1 cellular context compared by ENCODE assay signal in genomic region chr1:11805454-11806306, GRCh38.
TF ChIP-seq lines count a peak whose summit lies in the region.

A gene with protein sequence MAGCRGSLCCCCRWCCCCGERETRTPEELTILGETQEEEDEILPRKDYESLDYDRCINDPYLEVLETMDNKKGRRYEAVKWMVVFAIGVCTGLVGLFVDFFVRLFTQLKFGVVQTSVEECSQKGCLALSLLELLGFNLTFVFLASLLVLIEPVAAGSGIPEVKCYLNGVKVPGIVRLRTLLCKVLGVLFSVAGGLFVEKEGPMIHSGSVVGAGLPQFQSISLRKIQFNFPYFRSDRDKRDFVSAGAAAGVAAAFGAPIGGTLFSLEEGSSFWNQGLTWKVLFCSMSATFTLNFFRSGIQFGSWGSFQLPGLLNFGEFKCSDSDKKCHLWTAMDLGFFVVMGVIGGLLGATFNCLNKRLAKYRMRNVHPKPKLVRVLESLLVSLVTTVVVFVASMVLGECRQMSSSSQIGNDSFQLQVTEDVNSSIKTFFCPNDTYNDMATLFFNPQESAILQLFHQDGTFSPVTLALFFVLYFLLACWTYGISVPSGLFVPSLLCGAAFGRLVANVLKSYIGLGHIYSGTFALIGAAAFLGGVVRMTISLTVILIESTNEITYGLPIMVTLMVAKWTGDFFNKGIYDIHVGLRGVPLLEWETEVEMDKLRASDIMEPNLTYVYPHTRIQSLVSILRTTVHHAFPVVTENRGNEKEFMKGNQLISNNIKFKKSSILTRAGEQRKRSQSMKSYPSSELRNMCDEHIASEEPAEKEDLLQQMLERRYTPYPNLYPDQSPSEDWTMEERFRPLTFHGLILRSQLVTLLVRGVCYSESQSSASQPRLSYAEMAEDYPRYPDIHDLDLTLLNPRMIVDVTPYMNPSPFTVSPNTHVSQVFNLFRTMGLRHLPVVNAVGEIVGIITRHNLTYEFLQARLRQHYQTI (plus strand): TSS chr1:11806191. CDS start chr1:11806263, 72 bp downstream.
Gene MTHFR, minus strand, starts transcription at chr1:11805964. Its CDS starts 2,848 bp downstream, at chr1:11803116.

TF ChIP-seq in HepG2, 621 proteins besides CTCF, POLR2A, EP300 and RAD21 (continued from another document and continues in another):
- TF ChIP-seq, protein P1, sequence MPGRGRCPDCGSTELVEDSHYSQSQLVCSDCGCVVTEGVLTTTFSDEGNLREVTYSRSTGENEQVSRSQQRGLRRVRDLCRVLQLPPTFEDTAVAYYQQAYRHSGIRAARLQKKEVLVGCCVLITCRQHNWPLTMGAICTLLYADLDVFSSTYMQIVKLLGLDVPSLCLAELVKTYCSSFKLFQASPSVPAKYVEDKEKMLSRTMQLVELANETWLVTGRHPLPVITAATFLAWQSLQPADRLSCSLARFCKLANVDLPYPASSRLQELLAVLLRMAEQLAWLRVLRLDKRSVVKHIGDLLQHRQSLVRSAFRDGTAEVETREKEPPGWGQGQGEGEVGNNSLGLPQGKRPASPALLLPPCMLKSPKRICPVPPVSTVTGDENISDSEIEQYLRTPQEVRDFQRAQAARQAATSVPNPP (CRISPR knock-in tag; IDR thresholded peaks at IDR 0.05), result peak; percentile 54; the same call in 1 of the 2 replicates
- TF ChIP-seq ZNF792 (CRISPR knock-in tag; IDR thresholded peaks at IDR 0.05) (peak; percentile 82; the same call in 1 of the 2 replicates), MBNL3 (CRISPR knock-in tag; conservative IDR thresholded peaks at IDR 0.05) (no peak), ZBTB4 (CRISPR knock-in tag; IDR thresholded peaks at IDR 0.05; ENCODE audit: borderline replicate concordance) (peak; percentile 81), FOXP1 (IDR thresholded peaks at IDR 0.05) (no peak), FOXP1 (CRISPR knock-in tag; IDR thresholded peaks at IDR 0.05) (0 out of 2 replicates have a peak, but pooled peaks have one; percentile 28), ZC3H13 (CRISPR knock-in tag; IDR thresholded peaks at IDR 0.05) (peak; percentile 84), ZFX (CRISPR knock-in tag; IDR thresholded peaks at IDR 0.05; ENCODE audit: low read depth) (peak; percentile 84), KLF9 (CRISPR knock-in tag; IDR thresholded peaks at IDR 0.05; ENCODE audit: low read depth) (0 out of 2 replicates have a peak, but pooled peaks have one; percentile 43), ZBTB25 (CRISPR knock-in tag; IDR thresholded peaks at IDR 0.05) (peak; percentile 91; the same call in 1 of the 2 replicates), HCFC1 (IDR thresholded peaks at IDR 0.05; ENCODE audit: low read depth, low read length) (peak; percentile 58), MIXL1 (CRISPR knock-in tag; IDR thresholded peaks at IDR 0.05) (0 out of 2 replicates have a peak, but pooled peaks have one; percentile 30), ZNF580 (CRISPR knock-in tag; IDR thresholded peaks at IDR 0.05; ENCODE audit: borderline replicate concordance, low read depth) (peak; percentile 39; the same call in 1 of the 2 replicates), PHF21A (CRISPR knock-in tag; IDR thresholded peaks at IDR 0.05) (peak; percentile 54; the same call in 1 of the 2 replicates), ZNF567 (CRISPR knock-in tag; IDR thresholded peaks at IDR 0.05; ENCODE audit: borderline replicate concordance) (peak; percentile 91; the same call in 1 of the 2 replicates), NFYC (CRISPR knock-in tag; IDR thresholded peaks at IDR 0.05) (peak; percentile 90), ZBTB7A (CRISPR knock-in tag; IDR thresholded peaks at IDR 0.05) (no peak; the same call in 1 of the 2 replicates), MTA3 (CRISPR knock-in tag; IDR thresholded peaks at IDR 0.05) (0 out of 2 replicates have a peak, but pooled peaks have one; percentile 52), RBM39 (IDR thresholded peaks at IDR 0.05; ENCODE audit: low read depth, low read length, poor library complexity, severe bottlenecking) (peak; percentile 51), ADNP (CRISPR knock-in tag; IDR thresholded peaks at IDR 0.05) (no peak), AKAP8 (CRISPR knock-in tag; IDR thresholded peaks at IDR 0.05) (peak; percentile 71; the same call in 1 of the 2 replicates), YEATS4 (CRISPR knock-in tag; IDR thresholded peaks at IDR 0.05; ENCODE audit: borderline replicate concordance) (peak; percentile 83), ARHGAP35 (CRISPR knock-in tag; IDR thresholded peaks at IDR 0.05; ENCODE audit: borderline replicate concordance) (peak; percentile 40; the same call in 1 of the 2 replicates), MEIS1 (CRISPR knock-in tag; IDR thresholded peaks at IDR 0.05; ENCODE audit: borderline replicate concordance) (peak; percentile 68; the same call in 1 of the 2 replicates), CBFB (CRISPR knock-in tag; IDR thresholded peaks at IDR 0.05) (peak; percentile 66; the same call in 1 of the 2 replicates), EZH2 (conservative IDR thresholded peaks at IDR 0.05; ENCODE audit: low read depth, low read length) (no peak), ZNF138 (CRISPR knock-in tag; IDR thresholded peaks at IDR 0.05; ENCODE audit: low read depth) (0 out of 2 replicates have a peak, but pooled peaks have one; percentile 72), FOSL2 (CRISPR knock-in tag; IDR thresholded peaks at IDR 0.05) (peak; percentile 87), ZNF724P (CRISPR knock-in tag; IDR thresholded peaks at IDR 0.05; ENCODE audit: borderline replicate concordance) (peak; percentile 26), HNRNPK (IDR thresholded peaks at IDR 0.05; ENCODE audit: low read depth, low read length, poor library complexity, severe bottlenecking) (peak; percentile 71), PHF5A (CRISPR knock-in tag; IDR thresholded peaks at IDR 0.05; ENCODE audit: low read depth, unreplicated experiment) (peak; percentile 15), ZFP37 (CRISPR knock-in tag; IDR thresholded peaks at IDR 0.05; ENCODE audit: borderline replicate concordance) (0 out of 2 replicates have a peak, but pooled peaks have one; percentile 29), ZNF891 (CRISPR knock-in tag; IDR thresholded peaks at IDR 0.05) (peak; percentile 74; the same call in 1 of the 2 replicates), HIVEP1 (CRISPR knock-in tag; IDR thresholded peaks at IDR 0.05) (peak; percentile 92), TBP (CRISPR knock-in tag; IDR thresholded peaks at IDR 0.05) (no peak), KDM3A (CRISPR knock-in tag; IDR thresholded peaks at IDR 0.05; ENCODE audit: low read depth) (peak; percentile 18; the same call in 1 of the 2 replicates), HOXA3 (CRISPR knock-in tag; IDR thresholded peaks at IDR 0.05) (peak; percentile 90), ZNF782 (CRISPR knock-in tag; IDR thresholded peaks at IDR 0.05; ENCODE audit: borderline replicate concordance) (peak; percentile 83; the same call in 1 of the 2 replicates), ZNF841 (CRISPR knock-in tag; IDR thresholded peaks at IDR 0.05; ENCODE audit: borderline replicate concordance) (no peak), CAMTA2 (CRISPR knock-in tag; IDR thresholded peaks at IDR 0.05; ENCODE audit: borderline replicate concordance) (no peak; the same call in 1 of the 2 replicates), ZNF160 (CRISPR knock-in tag; IDR thresholded peaks at IDR 0.05) (peak; percentile 18; the same call in 1 of the 2 replicates), ETS1 (CRISPR knock-in tag; IDR thresholded peaks at IDR 0.05) (0 out of 2 replicates have a peak, but pooled peaks have one; percentile 51)
- TF ChIP-seq, protein P2, sequence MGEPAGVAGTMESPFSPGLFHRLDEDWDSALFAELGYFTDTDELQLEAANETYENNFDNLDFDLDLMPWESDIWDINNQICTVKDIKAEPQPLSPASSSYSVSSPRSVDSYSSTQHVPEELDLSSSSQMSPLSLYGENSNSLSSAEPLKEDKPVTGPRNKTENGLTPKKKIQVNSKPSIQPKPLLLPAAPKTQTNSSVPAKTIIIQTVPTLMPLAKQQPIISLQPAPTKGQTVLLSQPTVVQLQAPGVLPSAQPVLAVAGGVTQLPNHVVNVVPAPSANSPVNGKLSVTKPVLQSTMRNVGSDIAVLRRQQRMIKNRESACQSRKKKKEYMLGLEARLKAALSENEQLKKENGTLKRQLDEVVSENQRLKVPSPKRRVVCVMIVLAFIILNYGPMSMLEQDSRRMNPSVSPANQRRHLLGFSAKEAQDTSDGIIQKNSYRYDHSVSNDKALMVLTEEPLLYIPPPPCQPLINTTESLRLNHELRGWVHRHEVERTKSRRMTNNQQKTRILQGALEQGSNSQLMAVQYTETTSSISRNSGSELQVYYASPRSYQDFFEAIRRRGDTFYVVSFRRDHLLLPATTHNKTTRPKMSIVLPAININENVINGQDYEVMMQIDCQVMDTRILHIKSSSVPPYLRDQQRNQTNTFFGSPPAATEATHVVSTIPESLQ (CRISPR knock-in tag; conservative IDR thresholded peaks at IDR 0.05), result peak; percentile 15; the same call in 1 of the 2 replicates
- TF ChIP-seq, protein P3, sequence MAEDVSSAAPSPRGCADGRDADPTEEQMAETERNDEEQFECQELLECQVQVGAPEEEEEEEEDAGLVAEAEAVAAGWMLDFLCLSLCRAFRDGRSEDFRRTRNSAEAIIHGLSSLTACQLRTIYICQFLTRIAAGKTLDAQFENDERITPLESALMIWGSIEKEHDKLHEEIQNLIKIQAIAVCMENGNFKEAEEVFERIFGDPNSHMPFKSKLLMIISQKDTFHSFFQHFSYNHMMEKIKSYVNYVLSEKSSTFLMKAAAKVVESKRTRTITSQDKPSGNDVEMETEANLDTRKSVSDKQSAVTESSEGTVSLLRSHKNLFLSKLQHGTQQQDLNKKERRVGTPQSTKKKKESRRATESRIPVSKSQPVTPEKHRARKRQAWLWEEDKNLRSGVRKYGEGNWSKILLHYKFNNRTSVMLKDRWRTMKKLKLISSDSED (CRISPR knock-in tag; IDR thresholded peaks at IDR 0.05), result no peak
- TF ChIP-seq, protein P4, sequence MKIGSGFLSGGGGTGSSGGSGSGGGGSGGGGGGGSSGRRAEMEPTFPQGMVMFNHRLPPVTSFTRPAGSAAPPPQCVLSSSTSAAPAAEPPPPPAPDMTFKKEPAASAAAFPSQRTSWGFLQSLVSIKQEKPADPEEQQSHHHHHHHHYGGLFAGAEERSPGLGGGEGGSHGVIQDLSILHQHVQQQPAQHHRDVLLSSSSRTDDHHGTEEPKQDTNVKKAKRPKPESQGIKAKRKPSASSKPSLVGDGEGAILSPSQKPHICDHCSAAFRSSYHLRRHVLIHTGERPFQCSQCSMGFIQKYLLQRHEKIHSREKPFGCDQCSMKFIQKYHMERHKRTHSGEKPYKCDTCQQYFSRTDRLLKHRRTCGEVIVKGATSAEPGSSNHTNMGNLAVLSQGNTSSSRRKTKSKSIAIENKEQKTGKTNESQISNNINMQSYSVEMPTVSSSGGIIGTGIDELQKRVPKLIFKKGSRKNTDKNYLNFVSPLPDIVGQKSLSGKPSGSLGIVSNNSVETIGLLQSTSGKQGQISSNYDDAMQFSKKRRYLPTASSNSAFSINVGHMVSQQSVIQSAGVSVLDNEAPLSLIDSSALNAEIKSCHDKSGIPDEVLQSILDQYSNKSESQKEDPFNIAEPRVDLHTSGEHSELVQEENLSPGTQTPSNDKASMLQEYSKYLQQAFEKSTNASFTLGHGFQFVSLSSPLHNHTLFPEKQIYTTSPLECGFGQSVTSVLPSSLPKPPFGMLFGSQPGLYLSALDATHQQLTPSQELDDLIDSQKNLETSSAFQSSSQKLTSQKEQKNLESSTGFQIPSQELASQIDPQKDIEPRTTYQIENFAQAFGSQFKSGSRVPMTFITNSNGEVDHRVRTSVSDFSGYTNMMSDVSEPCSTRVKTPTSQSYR (CRISPR knock-in tag; IDR thresholded peaks at IDR 0.05; ENCODE audit: borderline replicate concordance), result peak; percentile 93
